In genomic region chr5:14400085-14400484, GRCh38 we compare ENCODE assay signal across 15 cellular contexts.
DNase-seq lines count a peak whose midpoint lies in the region; ATAC-seq, FAIRE-seq and TF ChIP-seq lines count a peak whose summit lies in the region.
"Had no signal": no experiment of that assay in that cellular context is flagged by ENCODE, and none has a peak within 500 bp of the region (broad histone marks: within the 10 kb centered on the region; RNA-seq: fewer than 3 reads in every experiment).

No MANE protein-coding gene starts in this region.

- no peak for TF ChIP-seq POLR2A in H54 (IDR thresholded peaks at IDR 0.05; ENCODE audit: low read depth, low read length)

- CTCF ChIA-PET in activated CD8-positive, alpha-beta memory T cell treated with anti-CD3 and anti-CD28 coated beads, Interleukin-2, amount 10 ng/mL, durations not matched to agents 7 days and 5 days (lab: Charles Lee), result interaction anchor here (0.7 to 3.2 kb wide), 11 partner anchors 9 to 256 kb away, joined by 3 to 49 read pairs (median 5); no protein-coding TSS in a partner anchor

- DNase-seq in EL, result peak; percentile 88
- DNase-seq in RCC 7860 (ENCODE audit: low spot score), result peak; percentile 72
- peak; percentile 26 for DNase-seq in epithelial cell of esophagus (ENCODE audit: low read depth)
- DNase-seq in neural crest cell (ENCODE audit: low read depth, low spot score), result no peak
- DNase-seq in H54 (ENCODE audit: insufficient read length, low spot score), result no peak
- no peak for DNase-seq in NCI-H1048 (lab: John Stamatoyannopoulos, UW)
- DNase-seq in activated CD8-positive, alpha-beta memory T cell treated with anti-CD3 and anti-CD28 coated beads, Interleukin-2, amount 10 ng/mL, durations not matched to agents 7 days and 5 days, result no peak
- DNase-seq in naive thymus-derived CD8-positive, alpha-beta T cell, result no peak
- DNase-seq: activated CD4-positive, alpha-beta T cell treated with anti-CD3 and anti-CD28 coated beads, Interleukin-2, amount 50 U/mL, for 48 hours; effector CD4-positive, alpha-beta T cell; NCI-H187; right cardiac atrium had no signal

- H3K4me3 ChIP-seq in epithelial cell of esophagus (ENCODE audit: low read length), result no peak overlapping the region
- H3K4me3 ChIP-seq: suprapubic skin had no signal

- H3K9me3 Mint-ChIP-seq in neural crest cell, result peaks cover 4% of the 10 kb centered on the region
- peaks cover 7% of the 10 kb centered on the region for H3K9me3 Mint-ChIP-seq in activated CD8-positive, alpha-beta memory T cell treated with anti-CD3 and anti-CD28 coated beads, Interleukin-2, amount 10 ng/mL, durations not matched to agents 7 days and 5 days (ENCODE audit: low read depth)
- peaks cover 0 to 14% (median 3%) of the 10 kb centered on the region in 9 donors for H3K9me3 Mint-ChIP-seq in naive thymus-derived CD8-positive, alpha-beta T cell

- peaks cover 16% of the 10 kb centered on the region for H3K4me1 Mint-ChIP-seq in neural crest cell
- peaks cover 38% of the 10 kb centered on the region for H3K4me1 Mint-ChIP-seq in activated CD8-positive, alpha-beta memory T cell treated with anti-CD3 and anti-CD28 coated beads, Interleukin-2, amount 10 ng/mL, durations not matched to agents 7 days and 5 days
- H3K4me1 Mint-ChIP-seq in naive thymus-derived CD8-positive, alpha-beta T cell, result peaks cover 12 to 36% (median 22%) of the 10 kb centered on the region in 4 donors

- FAIRE-seq in RCC 7860 (lab: Jason Lieb, UNC), result peak; percentile 80
- no peak for FAIRE-seq in H54 (lab: Jason Lieb, UNC)

- H3K4me3 Mint-ChIP-seq in neural crest cell, result no peak overlapping the region
- H3K4me3 Mint-ChIP-seq in activated CD8-positive, alpha-beta memory T cell treated with anti-CD3 and anti-CD28 coated beads, Interleukin-2, amount 10 ng/mL, durations not matched to agents 7 days and 5 days, result no peak overlapping the region
- no peak overlapping the region for H3K4me3 Mint-ChIP-seq in naive thymus-derived CD8-positive, alpha-beta T cell
- H3K4me3 Mint-ChIP-seq: T-helper 1 cell treated with Interleukin-12 subunit alpha and Interleukin-12 subunit beta and Interleukin-4 antibody, amounts not matched to agents 30 μg/mL and 1 μg/mL, for 36 hours had no signal

- no peaks in the 10 kb centered on the region for H3K27me3 Mint-ChIP-seq in neural crest cell (ENCODE audit: low read depth)
- peaks cover 17% of the 10 kb centered on the region for H3K27me3 Mint-ChIP-seq in activated CD8-positive, alpha-beta memory T cell treated with anti-CD3 and anti-CD28 coated beads, Interleukin-2, amount 10 ng/mL, durations not matched to agents 7 days and 5 days
- no peaks in the 10 kb centered on the region for H3K27me3 Mint-ChIP-seq in naive thymus-derived CD8-positive, alpha-beta T cell

- H3K27ac Mint-ChIP-seq in neural crest cell (ENCODE audit: unreplicated experiment), result peak overlapping the region; percentile 37
- H3K27ac Mint-ChIP-seq in activated CD8-positive, alpha-beta memory T cell treated with anti-CD3 and anti-CD28 coated beads, Interleukin-2, amount 10 ng/mL, durations not matched to agents 7 days and 5 days, result no peak overlapping the region
- H3K27ac Mint-ChIP-seq in naive thymus-derived CD8-positive, alpha-beta T cell, result no peak overlapping the region
- H3K27ac Mint-ChIP-seq: activated naive CD4-positive, alpha-beta T cell treated with anti-CD3 and anti-CD28 coated beads, Interleukin-2, amount 50 U/mL, for 72 hours; T-helper 1 cell treated with Interleukin-12 subunit alpha and Interleukin-12 subunit beta and Interleukin-4 antibody, amounts not matched to agents 30 μg/mL and 1 μg/mL, for 36 hours had no signal

- POLR2A ChIA-PET in naive thymus-derived CD8-positive, alpha-beta T cell (lab: Charles Lee), result interaction anchor here (1.7 to 2.9 kb wide), 2 partner anchors 12 to 182 kb away, joined by 8 to 12 read pairs; partner anchors contain the start of gene OTULINL

- TF ChIP-seq CTCF in epithelial cell of esophagus (IDR thresholded peaks at IDR 0.05; ENCODE audit: insufficient read depth, low read depth, low read length, missing control alignments), result no peak
- TF ChIP-seq CTCF in neural crest cell (conservative IDR thresholded peaks at IDR 0.05), result no peak

- H3K36me3 Mint-ChIP-seq in neural crest cell (ENCODE audit: low read depth), result peaks cover 22% of the 10 kb centered on the region
- peaks cover 10% of the 10 kb centered on the region for H3K36me3 Mint-ChIP-seq in activated CD8-positive, alpha-beta memory T cell treated with anti-CD3 and anti-CD28 coated beads, Interleukin-2, amount 10 ng/mL, durations not matched to agents 7 days and 5 days
- no peaks in the 10 kb centered on the region for H3K36me3 Mint-ChIP-seq in naive thymus-derived CD8-positive, alpha-beta T cell

- no peak for ATAC-seq in activated CD8-positive, alpha-beta memory T cell treated with anti-CD3 and anti-CD28 coated beads, Interleukin-2, amount 10 ng/mL, durations not matched to agents 7 days and 5 days
- ATAC-seq in naive thymus-derived CD8-positive, alpha-beta T cell, result no peak
- ATAC-seq: activated naive CD4-positive, alpha-beta T cell treated with anti-CD3 and anti-CD28 coated beads, Interleukin-2, amount 50 U/mL, for 72 hours had no signal

Comparison
In these comparisons a context has a peak if more than half of its experiments do, and no peak if none do; other contexts are left out.
1. DNase-seq: peak in EL (single experiment), RCC 7860 (single experiment) and epithelial cell of esophagus (single experiment); none in neural crest cell (single experiment), H54 (single experiment), NCI-H1048 (single experiment), activated CD8-positive, alpha-beta memory T cell treated with anti-CD3 and anti-CD28 coated beads, Interleukin-2, amount 10 ng/mL, durations not matched to agents 7 days and 5 days (single experiment) and naive thymus-derived CD8-positive, alpha-beta T cell (0 of 10).